30 cellular contexts compared by ENCODE assay signal in genomic region chr12:21149849-21150248, GRCh38. TPM values are rescaled to one million over a fixed set of nuclear protein-coding genes. Genes with fewer than 3 reads are reported as not detected.
"Had no signal": no experiment of that assay in that cellular context is flagged by ENCODE, and none has a peak within 500 bp of the region (broad histone marks: within the 10 kb centered on the region; RNA-seq: fewer than 3 reads in every experiment).

No MANE protein-coding gene starts in this region.

- H3K36me3 Mint-ChIP-seq: activated naive CD8-positive, alpha-beta T cell treated with anti-CD3 and anti-CD28 coated beads, Interleukin-2, amount 10 ng/mL, durations not matched to agents 7 days and 5 days; T-cell had no signal

- ATAC-seq: activated CD4-positive, CD25-positive, alpha-beta regulatory T cell treated with anti-CD3 and anti-CD28 coated beads, Interleukin-2, amount 50 U/mL, for 24 hours; activated CD8-positive, alpha-beta T cell treated with anti-CD3 and anti-CD28 coated beads for 36 hours; activated T-cell treated with anti-CD3 and anti-CD28 coated beads, Interleukin-2, amount 50 U/mL, for 72 hours; Panc1; Right ventricle myocardium inferior; T-cell had no signal

- H3K27ac ChIP-seq: adrenal gland, KMS-11, SK-N-MC, WERI-Rb-1 had no signal

- H3K36me3 ChIP-seq: adrenal gland, WERI-Rb-1 had no signal

- H3K9me3 ChIP-seq: adrenal gland had no signal

- H3K27me3 ChIP-seq: adrenal gland had no signal

- DNase-seq: activated CD4-positive, alpha-beta T cell treated with anti-CD3 and anti-CD28 coated beads for 4 hours; activated CD8-positive, alpha-beta memory T cell treated with anti-CD3 and anti-CD28 coated beads, Interleukin-2, amount 50 U/mL, for 4 hours; activated CD8-positive, alpha-beta T cell treated with anti-CD3 and anti-CD28 coated beads for 36 hours; activated naive CD4-positive, alpha-beta T cell treated with anti-CD3 and anti-CD28 coated beads, Interleukin-2, amount 50 U/mL, for 16 hours; activated naive CD8-positive, alpha-beta T cell treated with anti-CD3 and anti-CD28 coated beads, Interleukin-2, amount 10 ng/mL, durations not matched to agents 7 days and 5 days; activated T-cell treated with anti-CD3 and anti-CD28 coated beads, Interleukin-2, amount 50 U/mL, for 72 hours; adrenal gland; anterior cingulate cortex; cerebellar nuclear complex; MV-4-11; NCI-H1092 treated with DMSO at 0.1 percent for 48 hours; NCI-H1417 treated with DMSO at 0.1 percent for 48 hours; NCI-H1694; NCI-H2029 treated with DMSO at 0.1 percent for 48 hours; NCI-H2171; NCI-H2227 treated with DMSO at 0.1 percent for 48 hours; NCI-H446 treated with DMSO at 0.1 percent for 48 hours; NCI-H524 treated with DMSO at 0.1 percent for 48 hours; NCI-H82; OCI-M1; RPMI8226; T-cell; T-helper 2 cell; WERI-Rb-1 had no signal

- H3K4me3 ChIP-seq: adrenal gland, SK-N-MC had no signal

- H3K27me3 Mint-ChIP-seq: activated CD8-positive, alpha-beta T cell treated with anti-CD3 and anti-CD28 coated beads for 36 hours; activated naive CD8-positive, alpha-beta T cell treated with anti-CD3 and anti-CD28 coated beads, Interleukin-2, amount 10 ng/mL, durations not matched to agents 7 days and 5 days; T-cell had no signal

- H3K4me3 Mint-ChIP-seq: activated CD8-positive, alpha-beta T cell treated with anti-CD3 and anti-CD28 coated beads for 36 hours; activated naive CD8-positive, alpha-beta T cell treated with anti-CD3 and anti-CD28 coated beads, Interleukin-2, amount 10 ng/mL, durations not matched to agents 7 days and 5 days; activated T-cell treated with anti-CD3 and anti-CD28 coated beads, Interleukin-2, amount 50 U/mL, for 72 hours; T-cell had no signal

- H3K4me2 ChIP-seq: KMS-11 had no signal

- H3K9me3 Mint-ChIP-seq: activated naive CD8-positive, alpha-beta T cell treated with anti-CD3 and anti-CD28 coated beads, Interleukin-2, amount 10 ng/mL, durations not matched to agents 7 days and 5 days had no signal

- H3K27ac Mint-ChIP-seq: activated CD8-positive, alpha-beta T cell treated with anti-CD3 and anti-CD28 coated beads for 36 hours; activated naive CD8-positive, alpha-beta T cell treated with anti-CD3 and anti-CD28 coated beads, Interleukin-2, amount 10 ng/mL, durations not matched to agents 7 days and 5 days; activated T-cell treated with anti-CD3 and anti-CD28 coated beads, Interleukin-2, amount 50 U/mL, for 72 hours; T-cell had no signal

- H3K4me1 ChIP-seq: adrenal gland had no signal

- H3K9ac ChIP-seq: KMS-11 had no signal

RNA-seq across cellular contexts. Expression of gene SLCO1B1, which starts 18.9 kb away (rescaled TPM):
- total RNA-seq: activated CD8-positive, alpha-beta T cell treated with anti-CD3 and anti-CD28 coated beads for 36 hours; activated naive CD8-positive, alpha-beta T cell treated with anti-CD3 and anti-CD28 coated beads, Interleukin-2, amount 10 ng/mL, durations not matched to agents 7 days and 5 days; activated T-cell treated with anti-CD3 and anti-CD28 coated beads, Interleukin-2, amount 50 U/mL, for 72 hours; adrenal gland; MCF 10A; Right ventricle myocardium inferior had no signal
- polyA plus RNA-seq: adrenal gland had no signal
